In the genomic region with DNA sequence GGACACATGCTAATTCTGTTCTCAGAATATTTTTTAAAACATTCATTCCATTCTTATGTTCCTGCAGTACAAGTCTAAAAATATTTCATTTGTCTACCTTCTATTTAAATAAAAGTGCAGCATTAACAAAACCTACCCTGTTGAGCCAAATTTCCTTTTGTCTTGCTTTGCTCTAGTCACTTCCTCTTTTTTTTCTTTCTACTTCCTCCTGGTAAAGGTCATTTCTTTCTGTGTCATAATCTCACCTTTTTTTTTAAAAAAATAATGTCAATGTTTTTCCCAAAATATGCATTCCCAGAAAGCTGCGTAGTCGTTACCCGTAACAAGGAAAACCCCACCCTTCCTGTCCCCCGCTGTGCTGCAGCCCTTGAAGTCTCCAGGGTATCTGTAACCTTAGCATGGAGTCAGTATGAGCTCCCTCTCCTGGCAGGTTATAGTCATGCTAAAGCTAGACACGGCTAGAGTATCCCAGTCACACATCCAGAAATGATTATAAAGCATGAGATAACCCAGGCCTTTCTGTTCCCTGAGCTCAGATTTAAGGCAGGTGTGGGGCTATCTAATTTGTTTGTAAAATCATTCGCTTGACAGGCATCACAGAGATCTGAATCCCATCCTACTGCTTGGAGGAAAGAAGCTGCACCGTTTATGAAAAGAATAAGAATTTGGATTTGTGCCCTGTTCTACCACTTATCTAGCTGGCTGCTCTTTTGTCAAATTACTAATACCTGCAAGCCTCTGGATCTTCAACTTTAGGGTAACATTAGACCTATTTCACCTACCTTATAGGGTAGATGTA, we compare ENCODE assay signal across 1 cellular context.
TF ChIP-seq lines count a peak whose summit lies in the region.

No MANE protein-coding gene starts in this region.

TF ChIP-seq in K562, 482 proteins besides CTCF, POLR2A, EP300 and RAD21 (continued from another document and continues in another):
- TF ChIP-seq TCF7 (IDR thresholded peaks at IDR 0.05; ENCODE audit: borderline replicate concordance) (no peak), RBM34 (IDR thresholded peaks at IDR 0.05; ENCODE audit: borderline replicate concordance, insufficient read depth, low read length) (no peak), ZNF217 (CRISPR knock-in tag; IDR thresholded peaks at IDR 0.05) (no peak), POU5F1 (IDR thresholded peaks at IDR 0.05; ENCODE audit: borderline replicate concordance, low read depth, low read length, partially characterized antibody) (no peak), POLR3A (IDR thresholded peaks at IDR 0.05; ENCODE audit: borderline replicate concordance, extremely low read depth, insufficient read depth, insufficient read length) (no peak), ZNF134 (CRISPR knock-in tag; conservative IDR thresholded peaks at IDR 0.05) (0 out of 2 replicates have a peak, but pooled peaks have one; percentile 40), POLR2AphosphoS5 (IDR thresholded peaks at IDR 0.05; ENCODE audit: control insufficient read depth, insufficient read depth, low read depth, low read length) (0 out of 2 replicates have a peak, but pooled peaks have one; percentile 38), ZNF175 (CRISPR knock-in tag; IDR thresholded peaks at IDR 0.05; ENCODE audit: low read depth) (peak; percentile 89), ZNF274 (IDR thresholded peaks at IDR 0.05; ENCODE audit: borderline replicate concordance, low read depth, low read length) (no peak), TBP (optimal IDR thresholded peaks at IDR 0.05; ENCODE audit: low read depth, low read length) (no peak), DPF2 (IDR thresholded peaks at IDR 0.05) (peak; percentile 89), ZNF77 (CRISPR knock-in tag; IDR thresholded peaks at IDR 0.05) (no peak), ZNF253 (CRISPR knock-in tag; conservative IDR thresholded peaks at IDR 0.05) (no peak), CEBPB (tag; IDR thresholded peaks at IDR 0.05) (no peak), CCNT2 (IDR thresholded peaks at IDR 0.05; ENCODE audit: borderline replicate concordance, extremely low read depth, insufficient read length, low read depth, low read length) (no peak)
- TF ChIP-seq, protein P1, sequence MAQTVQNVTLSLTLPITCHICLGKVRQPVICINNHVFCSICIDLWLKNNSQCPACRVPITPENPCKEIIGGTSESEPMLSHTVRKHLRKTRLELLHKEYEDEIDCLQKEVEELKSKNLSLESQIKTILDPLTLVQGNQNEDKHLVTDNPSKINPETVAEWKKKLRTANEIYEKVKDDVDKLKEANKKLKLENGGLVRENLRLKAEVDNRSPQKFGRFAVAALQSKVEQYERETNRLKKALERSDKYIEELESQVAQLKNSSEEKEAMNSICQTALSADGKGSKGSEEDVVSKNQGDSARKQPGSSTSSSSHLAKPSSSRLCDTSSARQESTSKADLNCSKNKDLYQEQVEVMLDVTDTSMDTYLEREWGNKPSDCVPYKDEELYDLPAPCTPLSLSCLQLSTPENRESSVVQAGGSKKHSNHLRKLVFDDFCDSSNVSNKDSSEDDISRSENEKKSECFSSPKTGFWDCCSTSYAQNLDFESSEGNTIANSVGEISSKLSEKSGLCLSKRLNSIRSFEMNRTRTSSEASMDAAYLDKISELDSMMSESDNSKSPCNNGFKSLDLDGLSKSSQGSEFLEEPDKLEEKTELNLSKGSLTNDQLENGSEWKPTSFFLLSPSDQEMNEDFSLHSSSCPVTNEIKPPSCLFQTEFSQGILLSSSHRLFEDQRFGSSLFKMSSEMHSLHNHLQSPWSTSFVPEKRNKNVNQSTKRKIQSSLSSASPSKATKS (CRISPR knock-in tag; IDR thresholded peaks at IDR 0.05): no peak
- TF ChIP-seq, protein P2, sequence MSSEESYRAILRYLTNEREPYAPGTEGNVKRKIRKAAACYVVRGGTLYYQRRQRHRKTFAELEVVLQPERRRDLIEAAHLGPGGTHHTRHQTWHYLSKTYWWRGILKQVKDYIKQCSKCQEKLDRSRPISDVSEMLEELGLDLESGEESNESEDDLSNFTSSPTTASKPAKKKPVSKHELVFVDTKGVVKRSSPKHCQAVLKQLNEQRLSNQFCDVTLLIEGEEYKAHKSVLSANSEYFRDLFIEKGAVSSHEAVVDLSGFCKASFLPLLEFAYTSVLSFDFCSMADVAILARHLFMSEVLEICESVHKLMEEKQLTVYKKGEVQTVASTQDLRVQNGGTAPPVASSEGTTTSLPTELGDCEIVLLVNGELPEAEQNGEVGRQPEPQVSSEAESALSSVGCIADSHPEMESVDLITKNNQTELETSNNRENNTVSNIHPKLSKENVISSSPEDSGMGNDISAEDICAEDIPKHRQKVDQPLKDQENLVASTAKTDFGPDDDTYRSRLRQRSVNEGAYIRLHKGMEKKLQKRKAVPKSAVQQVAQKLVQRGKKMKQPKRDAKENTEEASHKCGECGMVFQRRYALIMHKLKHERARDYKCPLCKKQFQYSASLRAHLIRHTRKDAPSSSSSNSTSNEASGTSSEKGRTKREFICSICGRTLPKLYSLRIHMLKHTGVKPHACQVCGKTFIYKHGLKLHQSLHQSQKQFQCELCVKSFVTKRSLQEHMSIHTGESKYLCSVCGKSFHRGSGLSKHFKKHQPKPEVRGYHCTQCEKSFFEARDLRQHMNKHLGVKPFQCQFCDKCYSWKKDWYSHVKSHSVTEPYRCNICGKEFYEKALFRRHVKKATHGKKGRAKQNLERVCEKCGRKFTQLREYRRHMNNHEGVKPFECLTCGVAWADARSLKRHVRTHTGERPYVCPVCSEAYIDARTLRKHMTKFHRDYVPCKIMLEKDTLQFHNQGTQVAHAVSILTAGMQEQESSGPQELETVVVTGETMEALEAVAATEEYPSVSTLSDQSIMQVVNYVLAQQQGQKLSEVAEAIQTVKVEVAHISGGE (CRISPR knock-in tag; IDR thresholded peaks at IDR 0.05): no peak; a peak in 1 of 6 replicates
- TF ChIP-seq, protein P3, sequence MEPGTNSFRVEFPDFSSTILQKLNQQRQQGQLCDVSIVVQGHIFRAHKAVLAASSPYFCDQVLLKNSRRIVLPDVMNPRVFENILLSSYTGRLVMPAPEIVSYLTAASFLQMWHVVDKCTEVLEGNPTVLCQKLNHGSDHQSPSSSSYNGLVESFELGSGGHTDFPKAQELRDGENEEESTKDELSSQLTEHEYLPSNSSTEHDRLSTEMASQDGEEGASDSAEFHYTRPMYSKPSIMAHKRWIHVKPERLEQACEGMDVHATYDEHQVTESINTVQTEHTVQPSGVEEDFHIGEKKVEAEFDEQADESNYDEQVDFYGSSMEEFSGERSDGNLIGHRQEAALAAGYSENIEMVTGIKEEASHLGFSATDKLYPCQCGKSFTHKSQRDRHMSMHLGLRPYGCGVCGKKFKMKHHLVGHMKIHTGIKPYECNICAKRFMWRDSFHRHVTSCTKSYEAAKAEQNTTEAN (CRISPR knock-in tag; IDR thresholded peaks at IDR 0.05): no peak
- TF ChIP-seq, protein P4, sequence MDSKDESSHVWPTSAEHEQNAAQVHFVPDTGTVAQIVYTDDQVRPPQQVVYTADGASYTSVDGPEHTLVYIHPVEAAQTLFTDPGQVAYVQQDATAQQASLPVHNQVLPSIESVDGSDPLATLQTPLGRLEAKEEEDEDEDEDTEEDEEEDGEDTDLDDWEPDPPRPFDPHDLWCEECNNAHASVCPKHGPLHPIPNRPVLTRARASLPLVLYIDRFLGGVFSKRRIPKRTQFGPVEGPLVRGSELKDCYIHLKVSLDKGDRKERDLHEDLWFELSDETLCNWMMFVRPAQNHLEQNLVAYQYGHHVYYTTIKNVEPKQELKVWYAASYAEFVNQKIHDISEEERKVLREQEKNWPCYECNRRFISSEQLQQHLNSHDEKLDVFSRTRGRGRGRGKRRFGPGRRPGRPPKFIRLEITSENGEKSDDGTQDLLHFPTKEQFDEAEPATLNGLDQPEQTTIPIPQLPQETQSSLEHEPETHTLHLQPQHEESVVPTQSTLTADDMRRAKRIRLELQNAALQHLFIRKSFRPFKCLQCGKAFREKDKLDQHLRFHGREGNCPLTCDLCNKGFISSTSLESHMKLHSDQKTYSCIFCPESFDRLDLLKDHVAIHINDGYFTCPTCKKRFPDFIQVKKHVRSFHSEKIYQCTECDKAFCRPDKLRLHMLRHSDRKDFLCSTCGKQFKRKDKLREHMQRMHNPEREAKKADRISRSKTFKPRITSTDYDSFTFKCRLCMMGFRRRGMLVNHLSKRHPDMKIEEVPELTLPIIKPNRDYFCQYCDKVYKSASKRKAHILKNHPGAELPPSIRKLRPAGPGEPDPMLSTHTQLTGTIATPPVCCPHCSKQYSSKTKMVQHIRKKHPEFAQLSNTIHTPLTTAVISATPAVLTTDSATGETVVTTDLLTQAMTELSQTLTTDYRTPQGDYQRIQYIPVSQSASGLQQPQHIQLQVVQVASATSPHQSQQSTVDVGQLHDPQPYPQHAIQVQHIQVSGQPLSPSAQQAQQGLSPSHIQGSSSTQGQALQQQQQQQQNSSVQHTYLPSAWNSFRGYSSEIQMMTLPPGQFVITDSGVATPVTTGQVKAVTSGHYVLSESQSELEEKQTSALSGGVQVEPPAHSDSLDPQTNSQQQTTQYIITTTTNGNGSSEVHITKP (IDR thresholded peaks at IDR 0.05; ENCODE audit: partially characterized antibody): peak; percentile 52
- TF ChIP-seq, protein P5, sequence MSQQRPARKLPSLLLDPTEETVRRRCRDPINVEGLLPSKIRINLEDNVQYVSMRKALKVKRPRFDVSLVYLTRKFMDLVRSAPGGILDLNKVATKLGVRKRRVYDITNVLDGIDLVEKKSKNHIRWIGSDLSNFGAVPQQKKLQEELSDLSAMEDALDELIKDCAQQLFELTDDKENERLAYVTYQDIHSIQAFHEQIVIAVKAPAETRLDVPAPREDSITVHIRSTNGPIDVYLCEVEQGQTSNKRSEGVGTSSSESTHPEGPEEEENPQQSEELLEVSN (IDR thresholded peaks at IDR 0.05; ENCODE audit: borderline replicate concordance in 1 of 2, extremely low read depth in 1 of 2, insufficient read depth in 1 of 2, insufficient read length in 1 of 2, low read depth in 1 of 2, low read length in 1 of 2, poor library complexity in 1 of 2, severe bottlenecking in 1 of 2): no peak
- TF ChIP-seq, protein P6, sequence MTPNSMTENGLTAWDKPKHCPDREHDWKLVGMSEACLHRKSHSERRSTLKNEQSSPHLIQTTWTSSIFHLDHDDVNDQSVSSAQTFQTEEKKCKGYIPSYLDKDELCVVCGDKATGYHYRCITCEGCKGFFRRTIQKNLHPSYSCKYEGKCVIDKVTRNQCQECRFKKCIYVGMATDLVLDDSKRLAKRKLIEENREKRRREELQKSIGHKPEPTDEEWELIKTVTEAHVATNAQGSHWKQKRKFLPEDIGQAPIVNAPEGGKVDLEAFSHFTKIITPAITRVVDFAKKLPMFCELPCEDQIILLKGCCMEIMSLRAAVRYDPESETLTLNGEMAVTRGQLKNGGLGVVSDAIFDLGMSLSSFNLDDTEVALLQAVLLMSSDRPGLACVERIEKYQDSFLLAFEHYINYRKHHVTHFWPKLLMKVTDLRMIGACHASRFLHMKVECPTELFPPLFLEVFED (CRISPR knock-in tag; conservative IDR thresholded peaks at IDR 0.05): no peak
- TF ChIP-seq, protein P7, sequence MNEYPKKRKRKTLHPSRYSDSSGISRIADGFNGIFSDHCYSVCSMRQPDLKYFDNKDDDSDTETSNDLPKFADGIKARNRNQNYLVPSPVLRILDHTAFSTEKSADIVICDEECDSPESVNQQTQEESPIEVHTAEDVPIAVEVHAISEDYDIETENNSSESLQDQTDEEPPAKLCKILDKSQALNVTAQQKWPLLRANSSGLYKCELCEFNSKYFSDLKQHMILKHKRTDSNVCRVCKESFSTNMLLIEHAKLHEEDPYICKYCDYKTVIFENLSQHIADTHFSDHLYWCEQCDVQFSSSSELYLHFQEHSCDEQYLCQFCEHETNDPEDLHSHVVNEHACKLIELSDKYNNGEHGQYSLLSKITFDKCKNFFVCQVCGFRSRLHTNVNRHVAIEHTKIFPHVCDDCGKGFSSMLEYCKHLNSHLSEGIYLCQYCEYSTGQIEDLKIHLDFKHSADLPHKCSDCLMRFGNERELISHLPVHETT (CRISPR knock-in tag; conservative IDR thresholded peaks at IDR 0.05 in 1 of 2, IDR thresholded peaks at IDR 0.05 in 1 of 2): peak in 1 of 2 experiments; percentile 69; a peak in 1 of 4 replicates
- TF ChIP-seq, protein P8, sequence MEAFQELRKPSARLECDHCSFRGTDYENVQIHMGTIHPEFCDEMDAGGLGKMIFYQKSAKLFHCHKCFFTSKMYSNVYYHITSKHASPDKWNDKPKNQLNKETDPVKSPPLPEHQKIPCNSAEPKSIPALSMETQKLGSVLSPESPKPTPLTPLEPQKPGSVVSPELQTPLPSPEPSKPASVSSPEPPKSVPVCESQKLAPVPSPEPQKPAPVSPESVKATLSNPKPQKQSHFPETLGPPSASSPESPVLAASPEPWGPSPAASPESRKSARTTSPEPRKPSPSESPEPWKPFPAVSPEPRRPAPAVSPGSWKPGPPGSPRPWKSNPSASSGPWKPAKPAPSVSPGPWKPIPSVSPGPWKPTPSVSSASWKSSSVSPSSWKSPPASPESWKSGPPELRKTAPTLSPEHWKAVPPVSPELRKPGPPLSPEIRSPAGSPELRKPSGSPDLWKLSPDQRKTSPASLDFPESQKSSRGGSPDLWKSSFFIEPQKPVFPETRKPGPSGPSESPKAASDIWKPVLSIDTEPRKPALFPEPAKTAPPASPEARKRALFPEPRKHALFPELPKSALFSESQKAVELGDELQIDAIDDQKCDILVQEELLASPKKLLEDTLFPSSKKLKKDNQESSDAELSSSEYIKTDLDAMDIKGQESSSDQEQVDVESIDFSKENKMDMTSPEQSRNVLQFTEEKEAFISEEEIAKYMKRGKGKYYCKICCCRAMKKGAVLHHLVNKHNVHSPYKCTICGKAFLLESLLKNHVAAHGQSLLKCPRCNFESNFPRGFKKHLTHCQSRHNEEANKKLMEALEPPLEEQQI (IDR thresholded peaks at IDR 0.05): peak; percentile 85
- TF ChIP-seq, protein P9, sequence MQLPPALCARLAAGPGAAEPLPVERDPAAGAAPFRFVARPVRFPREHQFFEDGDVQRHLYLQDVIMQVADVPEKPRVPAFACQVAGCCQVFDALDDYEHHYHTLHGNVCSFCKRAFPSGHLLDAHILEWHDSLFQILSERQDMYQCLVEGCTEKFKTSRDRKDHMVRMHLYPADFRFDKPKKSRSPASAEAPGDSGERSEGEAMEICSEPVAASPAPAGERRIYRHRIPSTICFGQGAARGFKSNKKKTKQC (CRISPR knock-in tag; IDR thresholded peaks at IDR 0.05): no peak
- TF ChIP-seq, protein P10, sequence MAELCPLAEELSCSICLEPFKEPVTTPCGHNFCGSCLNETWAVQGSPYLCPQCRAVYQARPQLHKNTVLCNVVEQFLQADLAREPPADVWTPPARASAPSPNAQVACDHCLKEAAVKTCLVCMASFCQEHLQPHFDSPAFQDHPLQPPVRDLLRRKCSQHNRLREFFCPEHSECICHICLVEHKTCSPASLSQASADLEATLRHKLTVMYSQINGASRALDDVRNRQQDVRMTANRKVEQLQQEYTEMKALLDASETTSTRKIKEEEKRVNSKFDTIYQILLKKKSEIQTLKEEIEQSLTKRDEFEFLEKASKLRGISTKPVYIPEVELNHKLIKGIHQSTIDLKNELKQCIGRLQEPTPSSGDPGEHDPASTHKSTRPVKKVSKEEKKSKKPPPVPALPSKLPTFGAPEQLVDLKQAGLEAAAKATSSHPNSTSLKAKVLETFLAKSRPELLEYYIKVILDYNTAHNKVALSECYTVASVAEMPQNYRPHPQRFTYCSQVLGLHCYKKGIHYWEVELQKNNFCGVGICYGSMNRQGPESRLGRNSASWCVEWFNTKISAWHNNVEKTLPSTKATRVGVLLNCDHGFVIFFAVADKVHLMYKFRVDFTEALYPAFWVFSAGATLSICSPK (IDR thresholded peaks at IDR 0.05; ENCODE audit: borderline replicate concordance): no peak
